In genomic region chr15:65004993-65005392, GRCh38 we compare ENCODE assay signal across 33 cellular contexts. TPM values are rescaled to one million over a fixed set of nuclear protein-coding genes. Genes with fewer than 3 reads are reported as not detected.
"Had no signal": no experiment of that assay in that cellular context is flagged by ENCODE, and none has a peak within 500 bp of the region (broad histone marks: within the 10 kb centered on the region; RNA-seq: fewer than 3 reads in every experiment).

No MANE protein-coding gene starts in this region.

- H3K9me3 ChIP-seq: ascending aorta, body of pancreas, breast epithelium, Peyer's patch, SJSA1, SK-N-SH had no signal

- H3K9ac ChIP-seq: SK-N-SH had no signal

- DNase-seq: activated CD4-positive, alpha-beta T cell treated with anti-CD3 and anti-CD28 coated beads, Interleukin-2, amount 10 ng/mL, durations not matched to agents 24 days and 14 days; activated CD4-positive, alpha-beta T cell treated with anti-CD3 and anti-CD28 coated beads, Interleukin-2, amount 50 U/mL, for 4 hours; activated CD8-positive, alpha-beta T cell treated with anti-CD3 and anti-CD28 coated beads for 36 hours; activated effector memory CD4-positive, alpha-beta T cell treated with Interleukin-2 at 50 U/mL for 16 hours; activated naive CD4-positive, alpha-beta T cell treated with anti-CD3 and anti-CD28 coated beads, Interleukin-2, amount 10 ng/mL, durations not matched to agents 7 days and 5 days; activated naive CD8-positive, alpha-beta T cell treated with anti-CD3 and anti-CD28 coated beads, Interleukin-2, amount 10 ng/mL, durations not matched to agents 7 days and 5 days; activated T-cell treated with anti-CD3 and anti-CD28 coated beads, Interleukin-2, amount 50 U/mL, for 4 hours; amygdala; body of pancreas; Karpas-422; NCI-H1048; NCI-H1105 treated with DMSO at 0.1 percent for 48 hours; NCI-H1436; NCI-H1694 treated with DMSO at 0.1 percent for 48 hours; NCI-H2029; NCI-H2171; NCI-H510A; NCI-H526; NCI-H748 treated with DMSO at 0.1 percent for 48 hours; NK-92 treated with Interleukin-12 subunit alpha and Interleukin-12 subunit beta, amount 100 ng/mL, for 24 hours; PC-3; Peyer's patch; RPMI8226; SHP77 treated with DMSO at 0.1 percent for 48 hours; SK-N-SH had no signal

- H3K4me2 ChIP-seq: SK-N-SH had no signal

- FAIRE-seq: TTC549 had no signal

- H3K27me3 Mint-ChIP-seq: activated CD4-positive, alpha-beta T cell treated with anti-CD3 and anti-CD28 coated beads, Interleukin-2, amount 10 ng/mL, durations not matched to agents 24 days and 14 days; activated CD8-positive, alpha-beta T cell treated with anti-CD3 and anti-CD28 coated beads for 36 hours; activated naive CD4-positive, alpha-beta T cell treated with anti-CD3 and anti-CD28 coated beads, Interleukin-2, amount 10 ng/mL, durations not matched to agents 7 days and 5 days; activated naive CD8-positive, alpha-beta T cell treated with anti-CD3 and anti-CD28 coated beads, Interleukin-2, amount 10 ng/mL, durations not matched to agents 7 days and 5 days had no signal

- H3K9me3 Mint-ChIP-seq: activated CD4-positive, alpha-beta T cell treated with anti-CD3 and anti-CD28 coated beads, Interleukin-2, amount 10 ng/mL, durations not matched to agents 24 days and 14 days; activated CD8-positive, alpha-beta T cell treated with anti-CD3 and anti-CD28 coated beads for 36 hours; activated naive CD4-positive, alpha-beta T cell treated with anti-CD3 and anti-CD28 coated beads, Interleukin-2, amount 10 ng/mL, durations not matched to agents 7 days and 5 days; activated naive CD8-positive, alpha-beta T cell treated with anti-CD3 and anti-CD28 coated beads, Interleukin-2, amount 10 ng/mL, durations not matched to agents 7 days and 5 days; activated T-cell treated with anti-CD3 and anti-CD28 coated beads, Interleukin-2, amount 50 U/mL, for 4 hours; T-helper 1 cell treated with Interleukin-12 subunit alpha and Interleukin-12 subunit beta and Interleukin-4 antibody, amounts not matched to agents 30 μg/mL and 1 μg/mL, for 36 hours; T-helper 2 cell treated with Interferon-gamma antibody and Interleukin-4, amounts not matched to agents 5 μg/mL and 100 μg/mL, for 36 hours had no signal

- H3K4me3 Mint-ChIP-seq: activated CD4-positive, alpha-beta T cell treated with anti-CD3 and anti-CD28 coated beads, Interleukin-2, amount 10 ng/mL, durations not matched to agents 24 days and 14 days; activated CD8-positive, alpha-beta T cell treated with anti-CD3 and anti-CD28 coated beads for 36 hours; activated naive CD4-positive, alpha-beta T cell treated with anti-CD3 and anti-CD28 coated beads, Interleukin-2, amount 10 ng/mL, durations not matched to agents 7 days and 5 days; activated naive CD8-positive, alpha-beta T cell treated with anti-CD3 and anti-CD28 coated beads, Interleukin-2, amount 10 ng/mL, durations not matched to agents 7 days and 5 days; activated T-cell treated with anti-CD3 and anti-CD28 coated beads, Interleukin-2, amount 50 U/mL, for 4 hours; T-helper 1 cell treated with Interleukin-12 subunit alpha and Interleukin-12 subunit beta and Interleukin-4 antibody, amounts not matched to agents 30 μg/mL and 1 μg/mL, for 36 hours; T-helper 2 cell treated with Interferon-gamma antibody and Interleukin-4, amounts not matched to agents 5 μg/mL and 100 μg/mL, for 36 hours had no signal

- H3K27me3 ChIP-seq: ascending aorta, body of pancreas, breast epithelium, Peyer's patch, SJSA1 had no signal

- H3K27ac ChIP-seq: ascending aorta, body of pancreas, breast epithelium, Peyer's patch, SJSA1 had no signal

- H3K4me1 Mint-ChIP-seq: activated CD4-positive, alpha-beta T cell treated with anti-CD3 and anti-CD28 coated beads, Interleukin-2, amount 10 ng/mL, durations not matched to agents 24 days and 14 days; activated naive CD4-positive, alpha-beta T cell treated with anti-CD3 and anti-CD28 coated beads, Interleukin-2, amount 10 ng/mL, durations not matched to agents 7 days and 5 days; activated naive CD8-positive, alpha-beta T cell treated with anti-CD3 and anti-CD28 coated beads, Interleukin-2, amount 10 ng/mL, durations not matched to agents 7 days and 5 days had no signal

- H3K36me3 ChIP-seq: breast epithelium had no signal

- H3K4me1 ChIP-seq: ascending aorta, body of pancreas, breast epithelium, Peyer's patch, SJSA1 had no signal

- H3K4me3 ChIP-seq: ascending aorta, body of pancreas, breast epithelium, Peyer's patch, SJSA1 had no signal

- ATAC-seq: activated CD8-positive, alpha-beta T cell treated with anti-CD3 and anti-CD28 coated beads for 36 hours; activated T-cell treated with anti-CD3 and anti-CD28 coated beads, Interleukin-2, amount 50 U/mL, for 4 hours; body of pancreas; PC-3 had no signal

- H3K27ac Mint-ChIP-seq: activated CD4-positive, alpha-beta T cell treated with anti-CD3 and anti-CD28 coated beads, Interleukin-2, amount 10 ng/mL, durations not matched to agents 24 days and 14 days; activated naive CD4-positive, alpha-beta T cell treated with anti-CD3 and anti-CD28 coated beads, Interleukin-2, amount 10 ng/mL, durations not matched to agents 7 days and 5 days; activated naive CD8-positive, alpha-beta T cell treated with anti-CD3 and anti-CD28 coated beads, Interleukin-2, amount 10 ng/mL, durations not matched to agents 7 days and 5 days; T-helper 1 cell treated with Interleukin-12 subunit alpha and Interleukin-12 subunit beta and Interleukin-4 antibody, amounts not matched to agents 30 μg/mL and 1 μg/mL, for 36 hours; T-helper 2 cell treated with Interferon-gamma antibody and Interleukin-4, amounts not matched to agents 5 μg/mL and 100 μg/mL, for 36 hours had no signal

RNA-seq across cellular contexts. Expression of gene SLC51B, which starts 40.2 kb away (rescaled TPM):
- total RNA-seq: activated CD4-positive, alpha-beta T cell treated with anti-CD3 and anti-CD28 coated beads, Interleukin-2, amount 10 ng/mL, durations not matched to agents 24 days and 14 days; activated CD8-positive, alpha-beta T cell treated with anti-CD3 and anti-CD28 coated beads for 36 hours; activated naive CD8-positive, alpha-beta T cell treated with anti-CD3 and anti-CD28 coated beads, Interleukin-2, amount 10 ng/mL, durations not matched to agents 7 days and 5 days; activated T-cell treated with anti-CD3 and anti-CD28 coated beads, Interleukin-2, amount 50 U/mL, for 4 hours; ascending aorta; body of pancreas; breast epithelium; cardiac septum; MCF 10A; PC-3 had no signal
- polyA plus RNA-seq: SK-N-SH had no signal
